Comparison of ENCODE assay signal across 1 cellular context in the genomic region with DNA sequence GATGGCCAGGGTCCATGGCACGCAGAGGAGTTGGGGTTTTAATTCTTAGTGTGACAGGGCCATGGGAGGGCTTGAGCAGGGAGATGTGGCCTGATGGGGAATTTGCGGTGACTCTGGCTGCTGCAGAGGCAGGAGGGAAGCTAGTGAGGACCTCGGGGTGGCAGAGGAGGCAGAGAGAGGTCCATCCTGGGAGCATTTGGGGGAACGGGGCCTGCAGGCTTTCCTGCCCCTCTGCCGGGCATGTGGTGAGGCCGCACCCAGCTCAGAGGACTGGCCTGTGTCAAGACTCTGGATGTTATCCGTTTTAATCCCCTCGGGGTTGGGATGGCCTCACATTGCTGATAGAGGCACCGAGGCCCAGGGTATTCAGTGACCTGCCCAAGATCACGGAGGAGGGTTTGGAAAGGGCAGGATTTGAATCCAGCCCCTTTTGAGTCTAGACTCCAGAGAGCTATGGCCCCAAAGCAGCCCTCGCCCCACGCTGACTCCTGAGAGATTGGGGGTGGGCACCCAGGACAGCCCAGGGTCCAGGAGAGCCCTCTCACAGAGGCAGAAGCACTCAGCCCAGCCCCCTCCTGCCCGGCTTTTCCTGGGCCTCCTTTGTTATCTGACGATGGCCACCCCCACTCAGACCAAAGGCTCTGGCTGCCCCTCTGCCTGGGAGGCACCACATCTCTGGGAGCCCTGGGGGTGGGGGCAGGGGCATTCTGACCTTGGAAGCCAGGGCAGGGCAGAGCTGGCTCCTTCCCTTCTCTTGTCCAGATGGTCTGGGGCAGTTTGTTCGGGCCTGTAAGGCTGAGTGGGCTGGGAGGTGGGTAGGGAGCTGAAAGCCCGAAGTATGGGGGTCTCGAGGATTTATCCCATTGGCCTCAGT.
TF ChIP-seq lines count a peak whose summit lies in the region.

No MANE protein-coding gene starts in this region.

TF ChIP-seq in GM12878, 131 proteins besides CTCF, POLR2A, EP300 and RAD21:
- TF ChIP-seq SMAD5 (IDR thresholded peaks at IDR 0.05; ENCODE audit: low read depth) (no peak), SMARCA5 (IDR thresholded peaks at IDR 0.05) (no peak), SUPT20H (IDR thresholded peaks at IDR 0.05; ENCODE audit: borderline replicate concordance, control insufficient read depth, low read depth, low read length) (no peak), HDAC6 (IDR thresholded peaks at IDR 0.05; ENCODE audit: unreplicated experiment) (no peak), TARDBP (IDR thresholded peaks at IDR 0.05; ENCODE audit: borderline replicate concordance) (no peak), TCF3 (IDR thresholded peaks at IDR 0.05; ENCODE audit: borderline replicate concordance, insufficient read depth, low read depth, low read length) (no peak), FOXK2 (IDR thresholded peaks at IDR 0.05) (no peak), CEBPB (IDR thresholded peaks at IDR 0.05; ENCODE audit: borderline replicate concordance in 1 of 2, low read depth in 2 of 2, low read length in 2 of 2) (no peak), ZNF274 (IDR thresholded peaks at IDR 0.05; ENCODE audit: insufficient read depth, insufficient read length) (no peak), TAF1 (IDR thresholded peaks at IDR 0.05; ENCODE audit: borderline replicate concordance, low read depth, low read length) (no peak), CBX5 (IDR thresholded peaks at IDR 0.05; ENCODE audit: low read depth) (no peak), ZNF207 (IDR thresholded peaks at IDR 0.05; ENCODE audit: borderline replicate concordance) (no peak), RBBP5 (conservative IDR thresholded peaks at IDR 0.05) (no peak), CREB1 (IDR thresholded peaks at IDR 0.05; ENCODE audit: low read depth) (no peak), TBL1XR1 (IDR thresholded peaks at IDR 0.05; ENCODE audit: low read depth, low read length) (no peak)
- TF ChIP-seq, protein P1, sequence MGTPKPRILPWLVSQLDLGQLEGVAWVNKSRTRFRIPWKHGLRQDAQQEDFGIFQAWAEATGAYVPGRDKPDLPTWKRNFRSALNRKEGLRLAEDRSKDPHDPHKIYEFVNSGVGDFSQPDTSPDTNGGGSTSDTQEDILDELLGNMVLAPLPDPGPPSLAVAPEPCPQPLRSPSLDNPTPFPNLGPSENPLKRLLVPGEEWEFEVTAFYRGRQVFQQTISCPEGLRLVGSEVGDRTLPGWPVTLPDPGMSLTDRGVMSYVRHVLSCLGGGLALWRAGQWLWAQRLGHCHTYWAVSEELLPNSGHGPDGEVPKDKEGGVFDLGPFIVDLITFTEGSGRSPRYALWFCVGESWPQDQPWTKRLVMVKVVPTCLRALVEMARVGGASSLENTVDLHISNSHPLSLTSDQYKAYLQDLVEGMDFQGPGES (IDR thresholded peaks at IDR 0.05) = no peak
- TF ChIP-seq, protein P2, sequence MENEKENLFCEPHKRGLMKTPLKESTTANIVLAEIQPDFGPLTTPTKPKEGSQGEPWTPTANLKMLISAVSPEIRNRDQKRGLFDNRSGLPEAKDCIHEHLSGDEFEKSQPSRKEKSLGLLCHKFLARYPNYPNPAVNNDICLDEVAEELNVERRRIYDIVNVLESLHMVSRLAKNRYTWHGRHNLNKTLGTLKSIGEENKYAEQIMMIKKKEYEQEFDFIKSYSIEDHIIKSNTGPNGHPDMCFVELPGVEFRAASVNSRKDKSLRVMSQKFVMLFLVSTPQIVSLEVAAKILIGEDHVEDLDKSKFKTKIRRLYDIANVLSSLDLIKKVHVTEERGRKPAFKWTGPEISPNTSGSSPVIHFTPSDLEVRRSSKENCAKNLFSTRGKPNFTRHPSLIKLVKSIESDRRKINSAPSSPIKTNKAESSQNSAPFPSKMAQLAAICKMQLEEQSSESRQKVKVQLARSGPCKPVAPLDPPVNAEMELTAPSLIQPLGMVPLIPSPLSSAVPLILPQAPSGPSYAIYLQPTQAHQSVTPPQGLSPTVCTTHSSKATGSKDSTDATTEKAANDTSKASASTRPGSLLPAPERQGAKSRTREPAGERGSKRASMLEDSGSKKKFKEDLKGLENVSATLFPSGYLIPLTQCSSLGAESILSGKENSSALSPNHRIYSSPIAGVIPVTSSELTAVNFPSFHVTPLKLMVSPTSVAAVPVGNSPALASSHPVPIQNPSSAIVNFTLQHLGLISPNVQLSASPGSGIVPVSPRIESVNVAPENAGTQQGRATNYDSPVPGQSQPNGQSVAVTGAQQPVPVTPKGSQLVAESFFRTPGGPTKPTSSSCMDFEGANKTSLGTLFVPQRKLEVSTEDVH (IDR thresholded peaks at IDR 0.05; ENCODE audit: low read depth, partially characterized antibody) = no peak
- TF ChIP-seq, protein P3, sequence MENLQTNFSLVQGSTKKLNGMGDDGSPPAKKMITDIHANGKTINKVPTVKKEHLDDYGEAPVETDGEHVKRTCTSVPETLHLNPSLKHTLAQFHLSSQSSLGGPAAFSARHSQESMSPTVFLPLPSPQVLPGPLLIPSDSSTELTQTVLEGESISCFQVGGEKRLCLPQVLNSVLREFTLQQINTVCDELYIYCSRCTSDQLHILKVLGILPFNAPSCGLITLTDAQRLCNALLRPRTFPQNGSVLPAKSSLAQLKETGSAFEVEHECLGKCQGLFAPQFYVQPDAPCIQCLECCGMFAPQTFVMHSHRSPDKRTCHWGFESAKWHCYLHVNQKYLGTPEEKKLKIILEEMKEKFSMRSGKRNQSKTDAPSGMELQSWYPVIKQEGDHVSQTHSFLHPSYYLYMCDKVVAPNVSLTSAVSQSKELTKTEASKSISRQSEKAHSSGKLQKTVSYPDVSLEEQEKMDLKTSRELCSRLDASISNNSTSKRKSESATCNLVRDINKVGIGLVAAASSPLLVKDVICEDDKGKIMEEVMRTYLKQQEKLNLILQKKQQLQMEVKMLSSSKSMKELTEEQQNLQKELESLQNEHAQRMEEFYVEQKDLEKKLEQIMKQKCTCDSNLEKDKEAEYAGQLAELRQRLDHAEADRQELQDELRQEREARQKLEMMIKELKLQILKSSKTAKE (IDR thresholded peaks at IDR 0.05; ENCODE audit: low read depth, poor library complexity, severe bottlenecking) = no peak
- TF ChIP-seq, protein P4, sequence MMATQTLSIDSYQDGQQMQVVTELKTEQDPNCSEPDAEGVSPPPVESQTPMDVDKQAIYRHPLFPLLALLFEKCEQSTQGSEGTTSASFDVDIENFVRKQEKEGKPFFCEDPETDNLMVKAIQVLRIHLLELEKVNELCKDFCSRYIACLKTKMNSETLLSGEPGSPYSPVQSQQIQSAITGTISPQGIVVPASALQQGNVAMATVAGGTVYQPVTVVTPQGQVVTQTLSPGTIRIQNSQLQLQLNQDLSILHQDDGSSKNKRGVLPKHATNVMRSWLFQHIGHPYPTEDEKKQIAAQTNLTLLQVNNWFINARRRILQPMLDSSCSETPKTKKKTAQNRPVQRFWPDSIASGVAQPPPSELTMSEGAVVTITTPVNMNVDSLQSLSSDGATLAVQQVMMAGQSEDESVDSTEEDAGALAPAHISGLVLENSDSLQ (IDR thresholded peaks at IDR 0.05) = no peak
